In the genomic region with DNA sequence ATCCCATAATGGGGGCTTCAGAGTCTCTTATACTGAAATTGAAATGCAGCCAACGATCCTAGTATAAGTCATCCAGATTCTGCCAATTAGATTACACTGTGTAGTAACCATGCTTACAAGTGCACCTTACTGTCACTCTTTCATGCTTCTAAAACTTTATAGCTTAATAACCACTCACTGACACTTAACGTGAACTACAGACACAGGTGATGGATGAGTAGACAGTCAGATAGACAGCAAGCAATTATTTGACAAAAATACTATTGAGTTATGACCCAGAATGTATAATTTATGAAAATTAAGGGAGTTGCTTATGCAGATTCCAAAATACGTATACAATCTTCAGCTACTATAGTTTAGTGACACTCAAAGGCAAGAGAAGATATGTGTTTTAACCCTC, we compare ENCODE assay signal across 29 cellular contexts. TPM values are rescaled to one million over a fixed set of nuclear protein-coding genes. Genes with fewer than 3 reads are reported as not detected.
"Had no signal": no experiment of that assay in that cellular context is flagged by ENCODE, and none has a peak within 500 bp of the region (broad histone marks: within the 10 kb centered on the region; RNA-seq: fewer than 3 reads in every experiment).

No MANE protein-coding gene starts in this region.

- H3K27ac ChIP-seq: adrenal gland, body of pancreas, epithelial cell of prostate, esophagus squamous epithelium, gastroesophageal sphincter, heart right ventricle, hepatocyte had no signal

- H3K9me3 ChIP-seq: adrenal gland, body of pancreas, esophagus squamous epithelium, gastroesophageal sphincter, heart right ventricle had no signal

- H3K79me2 ChIP-seq: hepatocyte had no signal

- H3K4me2 ChIP-seq: hepatocyte had no signal

- DNase-seq: activated CD4-positive, alpha-beta memory T cell treated with anti-CD3 and anti-CD28 coated beads for 36 hours; activated CD4-positive, alpha-beta T cell treated with anti-CD3 and anti-CD28 coated beads for 36 hours; activated CD4-positive, alpha-beta T cell treated with anti-CD3 and anti-CD28 coated beads, Interleukin-2, amount 10 ng/mL, durations not matched to agents 24 days and 14 days; activated CD4-positive, CD25-positive, alpha-beta regulatory T cell; activated CD4-positive, CD25-positive, alpha-beta regulatory T cell treated with anti-CD3 and anti-CD28 coated beads, Interleukin-2, amount 50 U/mL, for 72 hours; activated CD8-positive, alpha-beta memory T cell treated with anti-CD3 and anti-CD28 coated beads, Interleukin-2, amount 10 ng/mL, durations not matched to agents 7 days and 5 days; activated CD8-positive, alpha-beta memory T cell treated with anti-CD3 and anti-CD28 coated beads, Interleukin-2, amount 50 U/mL, for 4 hours; activated CD8-positive, alpha-beta T cell treated with anti-CD3 and anti-CD28 coated beads, Interleukin-2, amount 10 ng/mL, durations not matched to agents 7 days and 5 days; activated effector memory CD4-positive, alpha-beta T cell treated with anti-CD3 and anti-CD28 coated beads, Interleukin-2, amount 50 U/mL, for 16 hours; activated naive CD4-positive, alpha-beta T cell treated with anti-CD3 and anti-CD28 coated beads for 36 hours; activated naive CD8-positive, alpha-beta T cell treated with anti-CD3 and anti-CD28 coated beads for 36 hours; activated naive CD8-positive, alpha-beta T cell treated with anti-CD3 and anti-CD28 coated beads, Interleukin-2, amount 50 U/mL, for 24 hours; activated T-cell treated with anti-CD3 and anti-CD28 coated beads, Interleukin-2, amount 50 U/mL, for 1 hour; activated T-cell treated with anti-CD3 and anti-CD28 coated beads, Interleukin-2, amount 50 U/mL, for 48 hours; adrenal gland; amygdala; aorta; body of pancreas; caudate nucleus; cortex of kidney; effector CD8-positive, alpha-beta T cell; esophagus squamous epithelium; foreskin melanocyte; heart right ventricle had no signal

- H3K36me3 ChIP-seq: adrenal gland, esophagus squamous epithelium, gastroesophageal sphincter, heart right ventricle had no signal

- H3K4me3 ChIP-seq: adrenal gland, body of pancreas, esophagus squamous epithelium, gastroesophageal sphincter, heart right ventricle, hepatocyte had no signal

- H2AFZ ChIP-seq: hepatocyte had no signal

RNA-seq across cellular contexts. Expression of gene CDH8, which starts 6.3 kb away (rescaled TPM):
- polyA plus RNA-seq: endothelial cell of umbilical vein, fibroblast of lung, heart right ventricle had no signal
